Comparison of ENCODE assay signal across 26 cellular contexts in genomic region chr11:130106381-130106780, GRCh38. TPM values are rescaled to one million over a fixed set of nuclear protein-coding genes. Genes with fewer than 3 reads are reported as not detected.
"Had no signal": no experiment of that assay in that cellular context is flagged by ENCODE, and none has a peak within 500 bp of the region (broad histone marks: within the 10 kb centered on the region; RNA-seq: fewer than 3 reads in every experiment).

No MANE protein-coding gene starts in this region.

- DNase-seq: activated B cell treated with CpG ODN at 0.5 μM for 24 hours; activated CD4-positive, alpha-beta memory T cell treated with anti-CD3 and anti-CD28 coated beads, Interleukin-2, amount 10 ng/mL, durations not matched to agents 7 days and 5 days; activated CD4-positive, alpha-beta T cell treated with anti-CD3 and anti-CD28 coated beads, Interleukin-2, amount 10 ng/mL, durations not matched to agents 7 days and 5 days; activated gamma-delta T cell; activated naive CD4-positive, alpha-beta T cell treated with anti-CD3 and anti-CD28 coated beads, Interleukin-2, amount 50 U/mL, for 16 hours; activated naive CD8-positive, alpha-beta T cell treated with anti-CD3 and anti-CD28 coated beads, Interleukin-2, amount 10 ng/mL, durations not matched to agents 7 days and 5 days; activated T-cell treated with anti-CD3 and anti-CD28 coated beads for 4 hours; activated T-cell treated with anti-CD3 and anti-CD28 coated beads, Interleukin-2, amount 50 U/mL, for 48 hours; adrenal gland; anterior cingulate cortex; cerebellar nuclear complex; MG63; NCI-H1105; NCI-H1436; NCI-H1694 treated with DMSO at 0.1 percent for 48 hours; NCI-H2029 treated with DMSO at 0.1 percent for 48 hours; NCI-H345; NCI-H510A; NCI-H526 treated with DMSO at 0.1 percent for 48 hours; NCI-H82; Peyer's patch; SHP77 had no signal

- H3K4me3 ChIP-seq: adrenal gland, MG63, Peyer's patch, SJSA1 had no signal

- H3K4me1 Mint-ChIP-seq: activated CD4-positive, alpha-beta memory T cell treated with anti-CD3 and anti-CD28 coated beads, Interleukin-2, amount 10 ng/mL, durations not matched to agents 7 days and 5 days; activated CD4-positive, alpha-beta T cell treated with anti-CD3 and anti-CD28 coated beads, Interleukin-2, amount 10 ng/mL, durations not matched to agents 7 days and 5 days; activated naive CD8-positive, alpha-beta T cell treated with anti-CD3 and anti-CD28 coated beads, Interleukin-2, amount 10 ng/mL, durations not matched to agents 7 days and 5 days; activated T-helper 17 cell treated with anti-CD3 and anti-CD28 coated beads, Interleukin-2, amount 50 U/mL, for 72 hours had no signal

- ATAC-seq: activated T-helper 17 cell treated with anti-CD3 and anti-CD28 coated beads, Interleukin-2, amount 50 U/mL, for 72 hours; SK-N-SH treated with all-trans-retinoic acid at 6 μM for 48 hours had no signal

- H3K4me3 Mint-ChIP-seq: activated B cell treated with CpG ODN at 0.5 μM for 24 hours; activated CD4-positive, alpha-beta memory T cell treated with anti-CD3 and anti-CD28 coated beads, Interleukin-2, amount 10 ng/mL, durations not matched to agents 7 days and 5 days; activated CD4-positive, alpha-beta T cell treated with anti-CD3 and anti-CD28 coated beads, Interleukin-2, amount 10 ng/mL, durations not matched to agents 7 days and 5 days; activated naive CD8-positive, alpha-beta T cell treated with anti-CD3 and anti-CD28 coated beads, Interleukin-2, amount 10 ng/mL, durations not matched to agents 7 days and 5 days; activated T-helper 17 cell treated with anti-CD3 and anti-CD28 coated beads, Interleukin-2, amount 50 U/mL, for 72 hours; T-helper 1 cell treated with Interleukin-12 subunit alpha and Interleukin-12 subunit beta and Interleukin-4 antibody, amounts not matched to agents 30 μg/mL and 1 μg/mL, for 36 hours had no signal

- H3K9me3 Mint-ChIP-seq: activated B cell treated with CpG ODN at 0.5 μM for 24 hours; activated CD4-positive, alpha-beta memory T cell treated with anti-CD3 and anti-CD28 coated beads, Interleukin-2, amount 10 ng/mL, durations not matched to agents 7 days and 5 days; activated T-helper 17 cell treated with anti-CD3 and anti-CD28 coated beads, Interleukin-2, amount 50 U/mL, for 72 hours; T-helper 1 cell treated with Interleukin-12 subunit alpha and Interleukin-12 subunit beta and Interleukin-4 antibody, amounts not matched to agents 30 μg/mL and 1 μg/mL, for 36 hours had no signal

- H3K27me3 Mint-ChIP-seq: activated B cell treated with CpG ODN at 0.5 μM for 24 hours; activated CD4-positive, alpha-beta memory T cell treated with anti-CD3 and anti-CD28 coated beads, Interleukin-2, amount 10 ng/mL, durations not matched to agents 7 days and 5 days; activated T-helper 17 cell treated with anti-CD3 and anti-CD28 coated beads, Interleukin-2, amount 50 U/mL, for 72 hours had no signal

- H3K27ac Mint-ChIP-seq: activated B cell treated with CpG ODN at 0.5 μM for 24 hours; activated CD4-positive, alpha-beta memory T cell treated with anti-CD3 and anti-CD28 coated beads, Interleukin-2, amount 10 ng/mL, durations not matched to agents 7 days and 5 days; activated CD4-positive, alpha-beta T cell treated with anti-CD3 and anti-CD28 coated beads, Interleukin-2, amount 10 ng/mL, durations not matched to agents 7 days and 5 days; activated naive CD8-positive, alpha-beta T cell treated with anti-CD3 and anti-CD28 coated beads, Interleukin-2, amount 10 ng/mL, durations not matched to agents 7 days and 5 days; activated T-helper 17 cell treated with anti-CD3 and anti-CD28 coated beads, Interleukin-2, amount 50 U/mL, for 72 hours; T-helper 1 cell treated with Interleukin-12 subunit alpha and Interleukin-12 subunit beta and Interleukin-4 antibody, amounts not matched to agents 30 μg/mL and 1 μg/mL, for 36 hours had no signal

RNA-seq across cellular contexts. Expression of gene ST14, which starts 53.2 kb away (rescaled TPM):
- total RNA-seq: activated CD4-positive, alpha-beta memory T cell treated with anti-CD3 and anti-CD28 coated beads, Interleukin-2, amount 10 ng/mL, durations not matched to agents 7 days and 5 days; activated CD4-positive, alpha-beta T cell treated with anti-CD3 and anti-CD28 coated beads, Interleukin-2, amount 10 ng/mL, durations not matched to agents 7 days and 5 days; SJSA1 had no signal
